In genomic region chr2:73952499-73953446, GRCh38 we compare ENCODE assay signal across 12 cellular contexts. TPM values are rescaled to one million over a fixed set of nuclear protein-coding genes. Genes with fewer than 3 reads are reported as not detected.
DNase-seq lines count a peak whose midpoint lies in the region; ATAC-seq and TF ChIP-seq lines count a peak whose summit lies in the region.
"Had no signal": no experiment of that assay in that cellular context is flagged by ENCODE, and none has a peak within 500 bp of the region (broad histone marks: within the 10 kb centered on the region; RNA-seq: fewer than 3 reads in every experiment).

No MANE protein-coding gene starts in this region.

- H3K27ac ChIP-seq in left ventricle myocardium inferior (replicated peaks) = no peak overlapping the region
- no peak overlapping the region for H3K27ac ChIP-seq in right atrium auricular region
- no peak overlapping the region for H3K27ac ChIP-seq in upper lobe of right lung
- H3K27ac ChIP-seq: epithelial cell of prostate had no signal

- no peak overlapping the region for H3K4me3 Mint-ChIP-seq in activated naive CD8-positive, alpha-beta T cell treated with anti-CD3 and anti-CD28 coated beads, Interleukin-2, amount 50 U/mL, for 24 hours
- H3K4me3 Mint-ChIP-seq: nephron had no signal

- peak overlapping the region; percentile 38 for H3K27ac Mint-ChIP-seq in activated naive CD8-positive, alpha-beta T cell treated with anti-CD3 and anti-CD28 coated beads, Interleukin-2, amount 50 U/mL, for 24 hours
- H3K27ac Mint-ChIP-seq: nephron had no signal

- DNase-seq in Right ventricle myocardium superior (no peak), left ventricle myocardium inferior (no peak), right atrium auricular region (ENCODE audit: low spot score) (peak; percentile 40), upper lobe of right lung (no peak), H7 (no peak), HT-29 (ENCODE audit: low spot score) (no peak)
- no peak for DNase-seq in activated naive CD8-positive, alpha-beta T cell treated with anti-CD3 and anti-CD28 coated beads, Interleukin-2, amount 50 U/mL, for 24 hours
- DNase-seq: BE2C, T-helper 1 cell had no signal

- no peaks in the 10 kb centered on the region for H3K9me3 Mint-ChIP-seq in activated naive CD8-positive, alpha-beta T cell treated with anti-CD3 and anti-CD28 coated beads, Interleukin-2, amount 50 U/mL, for 24 hours
- H3K9me3 Mint-ChIP-seq: nephron had no signal

- H3K27me3 ChIP-seq in left ventricle myocardium inferior (ENCODE audit: low read depth) = no peaks in the 10 kb centered on the region
- H3K27me3 ChIP-seq in right atrium auricular region = no peaks in the 10 kb centered on the region
- no peaks in the 10 kb centered on the region for H3K27me3 ChIP-seq in upper lobe of right lung
- H3K27me3 ChIP-seq in H7 (ENCODE audit: control insufficient read depth, insufficient read depth, low read length) = no peaks in the 10 kb centered on the region
- H3K27me3 ChIP-seq: BE2C had no signal

- peaks cover 46% of the 10 kb centered on the region for H3K4me1 Mint-ChIP-seq in activated naive CD8-positive, alpha-beta T cell treated with anti-CD3 and anti-CD28 coated beads, Interleukin-2, amount 50 U/mL, for 24 hours

- intact Hi-C loops in Right ventricle myocardium superior (cut with DNase I) (no loop called here), left ventricle myocardium inferior (cut with micrococcal nuclease) (no loop called here), upper lobe of right lung (cut with DNase I) (no loop called here)

- H3K4me1 ChIP-seq in left ventricle myocardium inferior (peaks cover 12% of the 10 kb centered on the region), right atrium auricular region (no peaks in the 10 kb centered on the region), upper lobe of right lung (peaks cover 20% of the 10 kb centered on the region)
- H3K4me1 ChIP-seq: BE2C had no signal

- no peak for TF ChIP-seq CTCF in left ventricle myocardium inferior (IDR thresholded peaks at IDR 0.05; ENCODE audit: borderline replicate concordance)
- no peak for TF ChIP-seq CTCF in right atrium auricular region (IDR thresholded peaks at IDR 0.05)
- no peak for TF ChIP-seq CTCF in upper lobe of right lung (IDR thresholded peaks at IDR 0.05)

- H3K36me3 Mint-ChIP-seq in activated naive CD8-positive, alpha-beta T cell treated with anti-CD3 and anti-CD28 coated beads, Interleukin-2, amount 50 U/mL, for 24 hours (ENCODE audit: low read depth) = peaks cover 66% of the 10 kb centered on the region

- H3K27me3 Mint-ChIP-seq in activated naive CD8-positive, alpha-beta T cell treated with anti-CD3 and anti-CD28 coated beads, Interleukin-2, amount 50 U/mL, for 24 hours = no peaks in the 10 kb centered on the region

- H3K4me3 ChIP-seq in left ventricle myocardium inferior = no peak overlapping the region
- H3K4me3 ChIP-seq in right atrium auricular region = no peak overlapping the region
- no peak overlapping the region for H3K4me3 ChIP-seq in upper lobe of right lung
- no peak overlapping the region for H3K4me3 ChIP-seq in H7 (ENCODE audit: insufficient read depth, low read depth, low read length)

- H3K36me3 ChIP-seq in left ventricle myocardium inferior (peaks cover 95% of the 10 kb centered on the region), right atrium auricular region (peaks cover 75% of the 10 kb centered on the region), upper lobe of right lung (peaks cover 85% of the 10 kb centered on the region), H7 (replicated peaks; ENCODE audit: control insufficient read depth, insufficient read depth, low read length) (peaks cover 47% of the 10 kb centered on the region)

- H3K9me3 ChIP-seq in left ventricle myocardium inferior (replicated peaks) (no peaks in the 10 kb centered on the region), right atrium auricular region (no peaks in the 10 kb centered on the region), upper lobe of right lung (no peaks in the 10 kb centered on the region)
- H3K9me3 ChIP-seq: BE2C had no signal

- ATAC-seq in Right ventricle myocardium superior (ENCODE audit: poor library complexity) (peak; percentile 73), upper lobe of right lung (peak; percentile 93), GM18517 (IDR thresholded peaks at IDR 0.05; ENCODE audit: unreplicated experiment) (no peak)
- ATAC-seq in activated naive CD8-positive, alpha-beta T cell treated with anti-CD3 and anti-CD28 coated beads, Interleukin-2, amount 50 U/mL, for 24 hours = no peak

RNA-seq across cellular contexts. Expression of gene DGUOK, which starts 26.1 kb away (rescaled TPM):
- 17.7 TPM for total RNA-seq in Right ventricle myocardium superior
- 21.9 TPM for total RNA-seq in left ventricle myocardium inferior
- 10 to 100 TPM; 33.7 to 36.2 TPM for total RNA-seq in right atrium auricular region
- 34.4 TPM for total RNA-seq in upper lobe of right lung
- 80.7 and 82.9 TPM in 2 replicates for total RNA-seq in H7 (2014; rRNA removed; shearing (Covaris generic))
- total RNA-seq in HT-29 (2014; rRNA removed; shearing (Covaris generic)) = 47.5 and 58.6 TPM in 2 replicates

RNA-seq across cellular contexts. Expression of gene TET3, which starts 31.9 kb away (rescaled TPM):
- 2.0 TPM for total RNA-seq in Right ventricle myocardium superior
- total RNA-seq in left ventricle myocardium inferior = 2.3 TPM
- total RNA-seq in right atrium auricular region = 1 to 10 TPM; 1.9 to 3.9 TPM
- 19.9 TPM for total RNA-seq in upper lobe of right lung
- total RNA-seq in H7 (2014; rRNA removed; shearing (Covaris generic)) = 7.2 and 7.3 TPM in 2 replicates
- 11.7 and 13.3 TPM in 2 replicates for total RNA-seq in HT-29 (2014; rRNA removed; shearing (Covaris generic))

RNA-seq across cellular contexts. Expression of gene ACTG2, which starts 60.0 kb away (rescaled TPM):
- 1.7 TPM for total RNA-seq in Right ventricle myocardium superior
- total RNA-seq in left ventricle myocardium inferior = 1.6 TPM
- total RNA-seq in right atrium auricular region = 10 to 100 TPM in 1 of 2 donors, 1 to 10 TPM in 1; 3.7 to 23.8 TPM
- 37.9 TPM for total RNA-seq in upper lobe of right lung
- total RNA-seq in H7 (2014; rRNA removed; shearing (Covaris generic)) = 0.97 TPM in 1 of 2 replicates, not detected in the other
- not detected in 2 replicates for total RNA-seq in HT-29 (2014; rRNA removed; shearing (Covaris generic))

Comparison
In these comparisons a context has a peak if more than half of its experiments do, and no peak if none do; other contexts are left out.
1. ATAC-seq: peak in Right ventricle myocardium superior (single experiment) and upper lobe of right lung (single experiment); none in activated naive CD8-positive, alpha-beta T cell treated with anti-CD3 and anti-CD28 coated beads, Interleukin-2, amount 50 U/mL, for 24 hours (single experiment) and GM18517 (single experiment).